Comparison of ENCODE assay signal across 8 cellular contexts in the genomic region with DNA sequence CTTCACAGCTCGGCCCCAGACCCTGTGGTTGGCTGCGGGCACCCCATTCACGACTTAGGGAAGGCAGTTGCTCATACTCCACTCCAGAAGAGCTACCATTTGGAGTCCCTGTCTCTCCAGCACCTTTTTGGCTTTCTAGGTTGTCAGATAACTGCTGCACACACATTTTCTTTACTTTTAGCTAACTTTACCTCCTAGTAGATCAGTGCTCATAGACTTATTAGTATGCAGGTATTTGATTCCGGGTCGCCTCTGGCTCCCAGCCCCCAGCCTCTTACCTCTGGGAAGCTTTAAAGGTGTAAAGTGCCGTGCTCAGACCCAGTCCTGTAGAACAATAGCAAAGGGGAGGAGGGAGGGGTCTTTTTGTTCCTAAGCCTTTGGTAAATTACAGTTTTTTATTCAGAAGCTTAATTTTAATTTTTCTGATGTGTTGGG.
DNase-seq lines count a peak whose midpoint lies in the region; ATAC-seq and TF ChIP-seq lines count a peak whose summit lies in the region.

No MANE protein-coding gene starts in this region.

- intact Hi-C loops in CD4-positive, alpha-beta memory T cell (cut with micrococcal nuclease), result loop anchor here (1.0 to 10.0 kb wide), 8 partner anchors 15 to 584 kb away; partner anchors contain the start of genes EML6, PSME4 and RTN4

- H3K27me3 ChIP-seq in CD4-positive, alpha-beta memory T cell (ENCODE audit: insufficient read depth, low read length), result no peaks in the 10 kb centered on the region
- H3K27me3 ChIP-seq in mesenchymal stem cell (ENCODE audit: control insufficient read depth in 1 of 2, insufficient read depth in 1 of 2, low read length in 2 of 2), result no peaks in the 10 kb centered on the region

- H3K27ac Mint-ChIP-seq in CD4-positive, alpha-beta memory T cell, result peak overlapping the region; percentile 88 to 97 (median 94)
- H3K27ac Mint-ChIP-seq in brain, result peak overlapping the region; percentile 81 to 93 (median 86)

- H3K18ac ChIP-seq in mesenchymal stem cell (ENCODE audit: low read depth in 1 of 2, low read length in 2 of 2), result peak overlapping the region; percentile 97 to 98

- POLR2A ChIA-PET in CD4-positive, alpha-beta memory T cell (lab: Charles Lee; ENCODE audit: partially characterized antibody), result interaction anchor here (0.5 to 15.0 kb wide), 29 partner anchors 10 to 1058 kb away, joined by 3 to 665 read pairs (median 5); partner anchors contain the start of genes EML6 and RTN4

- H3K4ac ChIP-seq in mesenchymal stem cell (ENCODE audit: low read depth in 1 of 2, low read length in 2 of 2), result peak overlapping the region; percentile 46 to 83

- H3K4me3 Mint-ChIP-seq in CD4-positive, alpha-beta memory T cell, result peak overlapping the region; percentile 94 to 100 (median 98)
- peak overlapping the region; percentile 80 to 88 (median 86) for H3K4me3 Mint-ChIP-seq in brain

- H3K36me3 Mint-ChIP-seq in CD4-positive, alpha-beta memory T cell, result peaks cover 4 to 40% of the 10 kb centered on the region in 2 donors
- H3K36me3 Mint-ChIP-seq in brain, result peaks cover 6% of the 10 kb centered on the region

- H3K9ac ChIP-seq in mesenchymal stem cell (ENCODE audit: low read length), result peak overlapping the region; percentile 89

- TF ChIP-seq CTCF in brain (conservative IDR thresholded peaks at IDR 0.05), result no peak

- H3K4me2 ChIP-seq in mesenchymal stem cell (ENCODE audit: low read length, poor library complexity, severe bottlenecking), result peak overlapping the region; percentile 92

- CTCF ChIA-PET in CD4-positive, alpha-beta memory T cell (lab: Charles Lee; ENCODE audit: partially characterized antibody), result interaction anchor here (0.7 to 11.0 kb wide), 23 partner anchors 7 to 146 kb away, joined by 3 to 199 read pairs (median 9); no protein-coding TSS in a partner anchor

- WGBS in mesenchymal stem cell, result 2% methylated on average over 6 of the region's 6 CpGs

- H3K27ac ChIP-seq in CD4-positive, alpha-beta memory T cell (ENCODE audit: low read depth, low read length), result peak overlapping the region; percentile 83
- peak overlapping the region; percentile 80 for H3K27ac ChIP-seq in mesenchymal stem cell (ENCODE audit: low read length, poor library complexity, severe bottlenecking)

- H2BK120ac ChIP-seq in mesenchymal stem cell (ENCODE audit: low read depth, low read length), result peak overlapping the region; percentile 77

- peak overlapping the region; percentile 8 for H2BK5ac ChIP-seq in mesenchymal stem cell (ENCODE audit: low read depth, low read length, poor library complexity, severe bottlenecking)

- peak overlapping the region in 1 of 2 experiments; percentile 90 for H3K14ac ChIP-seq in mesenchymal stem cell (ENCODE audit: low read length in 2 of 2)

- peaks cover 37% of the 10 kb centered on the region for H3K4me1 ChIP-seq in CD4-positive, alpha-beta memory T cell (ENCODE audit: insufficient read depth, low read length)
- H3K4me1 ChIP-seq in mesenchymal stem cell (ENCODE audit: control insufficient read depth, insufficient read depth, low read depth, low read length), result peaks cover 16% of the 10 kb centered on the region

- H2BK15ac ChIP-seq in mesenchymal stem cell (ENCODE audit: low read depth, poor library complexity, severe bottlenecking), result no peak overlapping the region

- peak overlapping the region in 1 of 2 experiments; percentile 66 for H2BK12ac ChIP-seq in mesenchymal stem cell (ENCODE audit: low read length in 2 of 2)

- H3K36me3 ChIP-seq in CD4-positive, alpha-beta memory T cell (ENCODE audit: insufficient read depth, low read length), result no peaks in the 10 kb centered on the region
- H3K36me3 ChIP-seq in mesenchymal stem cell (ENCODE audit: control insufficient read depth in 1 of 2, insufficient read depth in 2 of 2, low read depth in 1 of 2, low read length in 2 of 2), result no peaks in the 10 kb centered on the region

- peaks cover 34 to 73% (median 43%) of the 10 kb centered on the region in 4 donors for H3K4me1 Mint-ChIP-seq in CD4-positive, alpha-beta memory T cell
- H3K4me1 Mint-ChIP-seq in brain, result peaks cover 79% of the 10 kb centered on the region

- peaks cover 0 to 1% (median 0%) of the 10 kb centered on the region in 8 donors for H3K9me3 Mint-ChIP-seq in CD4-positive, alpha-beta memory T cell
- no peaks in the 10 kb centered on the region for H3K9me3 Mint-ChIP-seq in brain

- peak overlapping the region; percentile 36 for H4K91ac ChIP-seq in mesenchymal stem cell (ENCODE audit: low read length)

- H3K79me1 ChIP-seq in mesenchymal stem cell (replicated peaks; ENCODE audit: low read length, poor library complexity, severe bottlenecking), result peaks cover 9% of the 10 kb centered on the region

- peak overlapping the region; percentile 9 for H2AK5ac ChIP-seq in mesenchymal stem cell (ENCODE audit: low read length, severe bottlenecking)

- H3K9me3 ChIP-seq in CD4-positive, alpha-beta memory T cell (ENCODE audit: control insufficient read depth in 1 of 2, low read length in 2 of 2), result no peaks in the 10 kb centered on the region
- H3K9me3 ChIP-seq in mesenchymal stem cell (ENCODE audit: control insufficient read depth, low read length), result no peaks in the 10 kb centered on the region

- ATAC-seq in GM18858 (IDR thresholded peaks at IDR 0.05; ENCODE audit: unreplicated experiment) (no peak), HG02759 (IDR thresholded peaks at IDR 0.05; ENCODE audit: unreplicated experiment) (no peak)

- DNase-seq in CD4-positive, alpha-beta memory T cell, result no peak
- peak; percentile 56 for DNase-seq in HT-29 (ENCODE audit: low spot score)
- DNase-seq in mesenchymal stem cell, result peak; percentile 47
- DNase-seq in stimulated activated CD4-positive, alpha-beta T cell treated with anti-CD3 and anti-CD28 coated beads, Interleukin-4, amount 100 ng/mL, for 24 hours, result no peak
- DNase-seq in retina, result no peak

- H2AFZ ChIP-seq in mesenchymal stem cell (ENCODE audit: low read depth, low read length), result no peak overlapping the region

- H4K8ac ChIP-seq in mesenchymal stem cell (ENCODE audit: low read length), result no peak overlapping the region

- peak overlapping the region; percentile 94 to 99 for H3K4me3 ChIP-seq in CD4-positive, alpha-beta memory T cell (ENCODE audit: low read length in 2 of 2)
- H3K4me3 ChIP-seq in mesenchymal stem cell (ENCODE audit: insufficient read depth in 1 of 2, low read depth in 1 of 2, low read length in 2 of 2), result peak overlapping the region; percentile 75 to 76

- H3K27me3 Mint-ChIP-seq in CD4-positive, alpha-beta memory T cell, result no peaks in the 10 kb centered on the region
- peaks cover 36% of the 10 kb centered on the region for H3K27me3 Mint-ChIP-seq in brain

- H3K23ac ChIP-seq in mesenchymal stem cell (ENCODE audit: low read length in 2 of 2), result peak overlapping the region in 1 of 2 experiments; percentile 85

Comparison
In these comparisons a context has a peak if more than half of its experiments do, and no peak if none do; other contexts are left out.
1. DNase-seq: peak in HT-29 (single experiment) and mesenchymal stem cell (single experiment); none in CD4-positive, alpha-beta memory T cell (0 of 5), stimulated activated CD4-positive, alpha-beta T cell treated with anti-CD3 and anti-CD28 coated beads, Interleukin-4, amount 100 ng/mL, for 24 hours (single experiment) and retina (single experiment).